ENCODE assay signal across 12 cellular contexts in genomic region chr18:62288669-62289016, GRCh38. TPM values are rescaled to one million over a fixed set of nuclear protein-coding genes. Genes with fewer than 3 reads are reported as not detected.
A peak's percentile ranks its signal among the peaks of the same experiment; 100 is the strongest.
DNase-seq lines count a peak whose midpoint lies in the region; ATAC-seq, FAIRE-seq and TF ChIP-seq lines count a peak whose summit lies in the region.
"Had no signal": no experiment of that assay in that cellular context is flagged by ENCODE, and none has a peak within 500 bp of the region (broad histone marks: within the 10 kb centered on the region; RNA-seq: fewer than 3 reads in every experiment).

No MANE protein-coding gene starts in this region.

- H3K4me3 Mint-ChIP-seq in natural killer cell, result no peak overlapping the region
- H3K4me3 Mint-ChIP-seq: activated CD8-positive, alpha-beta memory T cell treated with anti-CD3 and anti-CD28 coated beads, Interleukin-2, amount 10 ng/mL, durations not matched to agents 7 days and 5 days had no signal

- SMC1A ChIA-PET in GM12878 (lab: Charles Lee; ENCODE audit: uncharacterized antibody, unreplicated experiment), result interaction anchor here (0.6 to 1.6 kb wide), 4 partner anchors 26 to 203 kb away, joined by 3 to 5 read pairs (median 4); no protein-coding TSS in a partner anchor

- H3K23ac ChIP-seq in mesendoderm (ENCODE audit: low read length), result no peak overlapping the region

- H2AK5ac ChIP-seq in mesendoderm (ENCODE audit: low read length), result no peak overlapping the region

- H3K4me2 ChIP-seq in GM12878 (ENCODE audit: control insufficient read depth, insufficient read depth) (no peak overlapping the region; the same call in 1 of the 2 replicates), mesendoderm (ENCODE audit: low read length) (no peak overlapping the region)

- FAIRE-seq in GM12878 (lab: Jason Lieb, UNC), result no peak

- H3K27me3 Mint-ChIP-seq in natural killer cell (ENCODE audit: low read depth in 2 of 2), result no peaks in the 10 kb centered on the region
- H3K27me3 Mint-ChIP-seq: activated CD8-positive, alpha-beta memory T cell treated with anti-CD3 and anti-CD28 coated beads, Interleukin-2, amount 10 ng/mL, durations not matched to agents 7 days and 5 days had no signal

- POLR2A ChIA-PET in GM12878 (lab: Charles Lee), result no interaction called here

- no peaks in the 10 kb centered on the region for H3K79me1 ChIP-seq in mesendoderm (ENCODE audit: low read length)

- H3K4me3 ChIP-seq in GM12878 (no peak overlapping the region), mesendoderm (ENCODE audit: low read length) (no peak overlapping the region)
- H3K4me3 ChIP-seq: esophagus muscularis mucosa, prostate gland had no signal

- TF ChIP-seq RAD21 in GM12878 (IDR thresholded peaks at IDR 0.05; ENCODE audit: insufficient read depth, low read depth, low read length), result no peak

- H2BK120ac ChIP-seq in mesendoderm (ENCODE audit: low read depth, low read length), result no peak overlapping the region

- H2BK15ac ChIP-seq in mesendoderm (replicated peaks; ENCODE audit: low read depth), result no peak overlapping the region

- H3K56ac ChIP-seq in mesendoderm (ENCODE audit: low read length), result no peak overlapping the region

- no peak overlapping the region for H2BK5ac ChIP-seq in mesendoderm (ENCODE audit: low read length)

- H3K36me3 ChIP-seq in GM12878 (ENCODE audit: control insufficient read depth in 2 of 2, insufficient read depth in 2 of 2, low read length in 1 of 2) (peaks cover 2 to 11% of the 10 kb centered on the region in 2 experiments; a peak in 3 of 4 replicates), mesendoderm (ENCODE audit: control insufficient read depth, insufficient read depth, low read length) (no peaks in the 10 kb centered on the region)
- H3K36me3 ChIP-seq: prostate gland had no signal

- no peak overlapping the region for H2AFZ ChIP-seq in GM12878 (ENCODE audit: control insufficient read depth, low read depth, low read length)

- CTCF ChIA-PET in GM12878 (lab: Yijun Ruan, JAX), result interaction anchor here (0.8 to 1.5 kb wide), 4 partner anchors 27 to 40 kb away, joined by 3 to 4 read pairs (median 4); no protein-coding TSS in a partner anchor

- no peaks in the 10 kb centered on the region for H3K9me3 ChIP-seq in GM12878 (replicated peaks; ENCODE audit: control insufficient read depth, insufficient read depth, low read length)
- H3K9me3 ChIP-seq: esophagus muscularis mucosa, prostate gland had no signal

- in situ Hi-C loops in GM12878 (cut with MboI), result no loop called here

- H3K18ac ChIP-seq in mesendoderm (ENCODE audit: low read length), result no peak overlapping the region

- RAD21 ChIA-PET in GM12878 (lab: Charles Lee; ENCODE audit: unreplicated experiment), result no interaction called here

- H3K9ac ChIP-seq in GM12878 (ENCODE audit: control insufficient read depth, insufficient read depth, low read length) (no peak overlapping the region), mesendoderm (ENCODE audit: low read length) (no peak overlapping the region)

- H3K27ac Mint-ChIP-seq in natural killer cell, result no peak overlapping the region
- H3K27ac Mint-ChIP-seq: activated CD8-positive, alpha-beta memory T cell treated with anti-CD3 and anti-CD28 coated beads, Interleukin-2, amount 10 ng/mL, durations not matched to agents 7 days and 5 days had no signal

- TF ChIP-seq EP300 in GM12878 (IDR thresholded peaks at IDR 0.05; ENCODE audit: borderline replicate concordance in 1 of 2, control insufficient read depth in 1 of 2, low read depth in 2 of 2, low read length in 2 of 2), result peak in 1 of 2 experiments; percentile 54; a peak in 1 of 4 replicates

- H4K5ac ChIP-seq in mesendoderm (ENCODE audit: low read length), result no peak overlapping the region

- H4K20me1 ChIP-seq in GM12878 (ENCODE audit: control insufficient read depth, insufficient read depth), result no peaks in the 10 kb centered on the region

- no peaks in the 10 kb centered on the region for H3K9me3 Mint-ChIP-seq in natural killer cell

- no peak for TF ChIP-seq CTCF in GM12878 (IDR thresholded peaks at IDR 0.05 in 2 of 3, conservative IDR thresholded peaks at IDR 0.05 in 1 of 3; ENCODE audit: control insufficient read depth in 2 of 3, extremely low read depth in 1 of 3, insufficient read depth in 1 of 3, low read depth in 3 of 3, low read length in 3 of 3)
- TF ChIP-seq CTCF in natural killer cell (IDR thresholded peaks at IDR 0.05), result no peak

- no peak overlapping the region for H3K4ac ChIP-seq in mesendoderm (ENCODE audit: low read depth, low read length)

- H3K27ac ChIP-seq in GM12878 (ENCODE audit: control insufficient read depth, insufficient read depth) (no peak overlapping the region), mesendoderm (ENCODE audit: low read depth, low read length) (no peak overlapping the region)
- H3K27ac ChIP-seq: esophagus muscularis mucosa, prostate gland had no signal

- WGBS in GM12878 (ENCODE audit: insufficient coverage, insufficient replicate concordance, low lambda C conversion rate, missing lambda C conversion rate), result 7% methylated on average over 2 of the region's 2 CpGs
- no CpG with 5 or more reads among the region's 2 CpGs for WGBS in mesendoderm (ENCODE audit: extremely low coverage, insufficient coverage, low lambda C conversion rate)

- H3K4me1 Mint-ChIP-seq in natural killer cell, result peaks cover 0 to 11% of the 10 kb centered on the region in 2 donors

- no peaks in the 10 kb centered on the region for H3K27me3 ChIP-seq in GM12878 (replicated peaks in 1 of 2; ENCODE audit: control insufficient read depth in 2 of 2, insufficient read depth in 2 of 2, low read length in 1 of 2)
- H3K27me3 ChIP-seq in mesendoderm (ENCODE audit: insufficient read depth, low read length, poor library complexity), result no peaks in the 10 kb centered on the region
- H3K27me3 ChIP-seq: esophagus muscularis mucosa had no signal

- intact Hi-C loops in GM12878 (cut with micrococcal nuclease; ENCODE audit: unreplicated experiment), result loop anchor here (5.0 kb wide), 1 partner anchor 34 kb away; no protein-coding TSS in a partner anchor
- intact Hi-C loops in natural killer cell (cut with micrococcal nuclease), result no loop called here

- peaks cover 17% of the 10 kb centered on the region for H3K4me1 ChIP-seq in GM12878 (ENCODE audit: control insufficient read depth, insufficient read depth, low read length)
- H3K4me1 ChIP-seq in mesendoderm (ENCODE audit: control insufficient read depth, low read depth, low read length), result no peaks in the 10 kb centered on the region
- H3K4me1 ChIP-seq: esophagus muscularis mucosa, prostate gland had no signal

- ATAC-seq in GM18498 (IDR thresholded peaks at IDR 0.05; ENCODE audit: unreplicated experiment) (peak; percentile 71), GM21723 (IDR thresholded peaks at IDR 0.05; ENCODE audit: unreplicated experiment) (peak; percentile 77), HG03460 (IDR thresholded peaks at IDR 0.05; ENCODE audit: unreplicated experiment) (peak; percentile 49), GM12878 (peak; percentile 86), natural killer cell (no peak)
- ATAC-seq: activated CD8-positive, alpha-beta memory T cell treated with anti-CD3 and anti-CD28 coated beads, Interleukin-2, amount 10 ng/mL, durations not matched to agents 7 days and 5 days had no signal

- no peak for TF ChIP-seq POLR2A in GM12878 (IDR thresholded peaks at IDR 0.05; ENCODE audit: low read depth, low read length)

- BruUV-seq in GM12878 (replicated peaks; lab: Mats Ljungman, UMichigan), result no TSS peak

- H4K8ac ChIP-seq in mesendoderm (ENCODE audit: low read depth, low read length), result no peak overlapping the region

- H3K79me2 ChIP-seq in GM12878 (ENCODE audit: control insufficient read depth, insufficient read depth, low read length) (no peaks in the 10 kb centered on the region), mesendoderm (ENCODE audit: control insufficient read depth, insufficient read depth, low read length) (no peaks in the 10 kb centered on the region)

- H3K36me3 Mint-ChIP-seq in natural killer cell, result peaks cover 12% of the 10 kb centered on the region

- no peak for DNase-seq in GM12878 (ENCODE audit: low read depth, low spot score)
- no peak for DNase-seq in glomerular visceral epithelial cell (ENCODE audit: extremely low spot score)
- no peak for DNase-seq in natural killer cell
- no peak for DNase-seq in activated gamma-delta T cell treated with Interleukin-2 at 50 U/mL for 16 hours
- no peak for DNase-seq in mesendoderm
- DNase-seq: activated CD8-positive, alpha-beta memory T cell treated with anti-CD3 and anti-CD28 coated beads, Interleukin-2, amount 10 ng/mL, durations not matched to agents 7 days and 5 days; islet precursor cell had no signal

RNA-seq across cellular contexts. Expression of gene TNFRSF11A, which starts 36.5 kb away (rescaled TPM):
- 15.6 and 21.1 TPM in 2 replicates for total RNA-seq in GM12878 (2013; cell fraction: nucleolus; rRNA removed)
- total RNA-seq in GM12878 (2014; rRNA removed) (0.11 TPM in 2 replicates), GM12878 (2014; rRNA removed; fragmentation: Illumina TruSeq; extraction: Trizol) (0.09 and 0.45 TPM in 2 replicates), GM12878 (2021) (0.18 and 0.56 TPM in 2 replicates), natural killer cell (10 to 100 TPM in 1 of 3 donors, 1 to 10 TPM in 2; 6.9 to 10.9 (median 8.8) TPM)
- polyA plus RNA-seq in GM12878 (2011; ENCODE audit: low read depth), result 0.17 TPM
- polyA plus RNA-seq in GM12878 (2011; rRNA removed) (3.2 and 4.0 TPM in 2 replicates), GM12878 (2014; fragmentation: Illumina TruSeq; extraction: Trizol) (0.06 and 0.07 TPM in 2 replicates), GM12878 (2014; fragmentation: Nextera tagmentation; extraction: Ambion mirVana) (under 1 TPM; 0.07 to 0.10 TPM), GM12878 (2014; rRNA removed) (0.09 and 0.29 TPM in 2 replicates), GM12878 (2016; fragmentation: Nextera tagmentation; extraction: Ambion mirVana) (under 1 TPM; 0.28 to 0.35 TPM)
- polyA plus RNA-seq in GM12878 (2011; cell fraction: cytosol; rRNA removed), result 4.0 and 4.8 TPM in 2 replicates
- polyA plus RNA-seq in GM12878 (2011; cell fraction: nucleus; rRNA removed), result 4.5 and 5.4 TPM in 2 replicates
- 0.11 and 0.65 TPM in 2 replicates for polyA plus RNA-seq in GM12878 (2012)
- polyA minus RNA-seq in GM12878 (2011; rRNA and poly(A)+ RNA removed), result 4.2 and 4.6 TPM in 2 replicates
- polyA minus RNA-seq in GM12878 (2011; cell fraction: cytosol; rRNA and poly(A)+ RNA removed), result 0.42 and 1.1 TPM in 2 replicates
- 4.8 and 6.1 TPM in 2 replicates for polyA minus RNA-seq in GM12878 (2011; cell fraction: nucleus; rRNA and poly(A)+ RNA removed)
- 0.77 TPM for polyA plus RNA-seq in mesendoderm (2013, experiment 1 of 2)
- polyA plus RNA-seq in mesendoderm (2013, experiment 2 of 2), result 0.91 TPM

Comparison
In these comparisons a context has a peak if more than half of its experiments do, and no peak if none do; other contexts are left out.
1. ATAC-seq: peak in GM18498 (single experiment), GM21723 (single experiment), HG03460 (single experiment) and GM12878 (single experiment); none in natural killer cell (0 of 3).